22 cellular contexts compared by ENCODE assay signal in the genomic region with DNA sequence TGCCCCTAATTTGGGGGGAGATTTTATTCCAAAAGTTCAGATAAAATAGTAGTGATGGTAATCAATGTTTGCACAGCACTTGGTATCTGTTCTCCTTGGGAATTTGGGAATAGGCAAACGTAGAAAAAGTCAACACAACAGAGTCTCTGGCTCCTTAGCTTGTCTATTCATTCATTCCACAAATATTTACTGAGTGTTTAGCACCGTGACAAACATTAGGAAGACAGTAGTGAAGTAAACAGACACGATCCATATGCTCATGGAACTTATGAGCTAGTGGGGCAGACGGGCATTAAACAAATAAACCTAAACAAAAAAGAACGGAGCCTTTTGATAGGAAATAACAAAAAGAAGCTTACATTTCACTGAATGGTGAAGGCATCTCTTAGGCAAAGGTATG.
"Had no signal": no experiment of that assay in that cellular context is flagged by ENCODE, and none has a peak within 500 bp of the region (broad histone marks: within the 10 kb centered on the region; RNA-seq: fewer than 3 reads in every experiment).

No MANE protein-coding gene starts in this region.

- H3K4me3 ChIP-seq: adrenal gland, Peyer's patch, SJSA1 had no signal

- DNase-seq: activated CD4-positive, alpha-beta T cell treated with anti-CD3 and anti-CD28 coated beads for 48 hours; activated CD4-positive, alpha-beta T cell treated with anti-CD3 and anti-CD28 coated beads, Interleukin-2, amount 50 U/mL, for 4 hours; activated CD4-positive, CD25-positive, alpha-beta regulatory T cell treated with anti-CD3 and anti-CD28 coated beads, Interleukin-2, amount 50 U/mL, for 72 hours; activated CD8-positive, alpha-beta memory T cell treated with anti-CD3 and anti-CD28 coated beads, Interleukin-2, amount 50 U/mL, for 48 hours; activated CD8-positive, alpha-beta T cell treated with anti-CD3 and anti-CD28 coated beads, Interleukin-2, amount 10 ng/mL, durations not matched to agents 7 days and 5 days; activated naive CD4-positive, alpha-beta T cell treated with anti-CD3 and anti-CD28 coated beads, Interleukin-2, amount 50 U/mL, for 16 hours; activated naive CD8-positive, alpha-beta T cell treated with anti-CD3 and anti-CD28 coated beads, Interleukin-2, amount 10 ng/mL, durations not matched to agents 7 days and 5 days; activated T-cell treated with anti-CD3 and anti-CD28 coated beads, Interleukin-2, amount 50 U/mL, for 1 hour; adrenal gland; anterior cingulate cortex; cerebellar nuclear complex; NCI-H1105 treated with DMSO at 0.1 percent for 48 hours; NCI-H1436 treated with DMSO at 0.1 percent for 48 hours; NCI-H187 treated with DMSO at 0.1 percent for 48 hours; NCI-H2081 treated with DMSO at 0.1 percent for 48 hours; NCI-H2171 treated with DMSO at 0.1 percent for 48 hours; NCI-H226; NCI-H510A treated with DMSO at 0.1 percent for 48 hours; NCI-H82; Peyer's patch; Right ventricle myocardium superior had no signal
